ENCODE assay signal across 11 cellular contexts in genomic region chr15:23686466-23687142, GRCh38. TPM values are rescaled to one million over a fixed set of nuclear protein-coding genes. Genes with fewer than 3 reads are reported as not detected.
A peak's percentile ranks its signal among the peaks of the same experiment; 100 is the strongest.
DNase-seq lines count a peak whose midpoint lies in the region; ATAC-seq and TF ChIP-seq lines count a peak whose summit lies in the region.
"Had no signal": no experiment of that assay in that cellular context is flagged by ENCODE, and none has a peak within 500 bp of the region (broad histone marks: within the 10 kb centered on the region; RNA-seq: fewer than 3 reads in every experiment).

No MANE protein-coding gene starts in this region.

- TF ChIP-seq CTCF in psoas muscle (IDR thresholded peaks at IDR 0.05), result no peak

- H3K9me3 ChIP-seq in right cardiac atrium (ENCODE audit: control insufficient read depth, low read length), result no peaks in the 10 kb centered on the region
- H3K9me3 ChIP-seq in psoas muscle, result no peaks in the 10 kb centered on the region

- ATAC-seq in right cardiac atrium (peak; percentile 56 to 68), psoas muscle (peak in 1 of 4 donors; percentile 36), GM21423 (IDR thresholded peaks at IDR 0.05; ENCODE audit: unreplicated experiment) (no peak)

- DNase-seq in D341Med (ENCODE audit: low spot score) (peak; percentile 55), amniotic epithelial cell (ENCODE audit: low read depth) (peak; percentile 3), right cardiac atrium (peak in 2 of 3 donors; percentile 43 to 44), psoas muscle (no peak), mesenteric fat pad (ENCODE audit: low spot score) (no peak)
- DNase-seq in activated CD4-positive, alpha-beta memory T cell treated with anti-CD3 and anti-CD28 coated beads, Interleukin-2, amount 10 ng/mL, durations not matched to agents 7 days and 5 days, result no peak
- no peak for DNase-seq in activated naive CD4-positive, alpha-beta T cell treated with Interleukin-2 at 50 U/mL for 16 hours

- no peaks in the 10 kb centered on the region for H3K36me3 Mint-ChIP-seq in activated CD4-positive, alpha-beta memory T cell treated with anti-CD3 and anti-CD28 coated beads, Interleukin-2, amount 10 ng/mL, durations not matched to agents 7 days and 5 days (ENCODE audit: low read depth)
- H3K36me3 Mint-ChIP-seq: natural killer cell treated with Interleukin-12 subunit alpha and Interleukin-12 subunit beta and Interleukin-15 and Interleukin-18, amount 100 ng/mL, for 72 hours had no signal

- H3K27ac ChIP-seq in right cardiac atrium (ENCODE audit: low read length) (no peak overlapping the region), psoas muscle (no peak overlapping the region)

- peak overlapping the region; percentile 41 for H3K4me3 ChIP-seq in right cardiac atrium (ENCODE audit: low read length)
- peak overlapping the region; percentile 63 for H3K4me3 ChIP-seq in psoas muscle

- H3K27me3 ChIP-seq in right cardiac atrium (ENCODE audit: control insufficient read depth, insufficient read depth) (no peaks in the 10 kb centered on the region), psoas muscle (ENCODE audit: insufficient read depth in 3 of 3, low read length in 2 of 3) (no peaks in the 10 kb centered on the region)

- WGBS in right cardiac atrium, result 31% methylated on average over 57 of the region's 57 CpGs
- WGBS in psoas muscle, 3 donors, result 32 to 39% (median 33%) methylated on average over 54 to 57 of the region's 57 CpGs

- CTCF ChIA-PET in activated CD4-positive, alpha-beta memory T cell treated with anti-CD3 and anti-CD28 coated beads, Interleukin-2, amount 10 ng/mL, durations not matched to agents 7 days and 5 days (lab: Charles Lee), result no interaction called here

- intact Hi-C loops in right cardiac atrium (cut with DNase I), result no loop called here
- intact Hi-C loops in psoas muscle (cut with DNase I), result no loop called here

- no peaks in the 10 kb centered on the region for H3K36me3 ChIP-seq in psoas muscle (ENCODE audit: insufficient read depth in 1 of 2, low read depth in 1 of 2)

- no peak overlapping the region for H3K27ac Mint-ChIP-seq in activated CD4-positive, alpha-beta memory T cell treated with anti-CD3 and anti-CD28 coated beads, Interleukin-2, amount 10 ng/mL, durations not matched to agents 7 days and 5 days
- H3K27ac Mint-ChIP-seq: activated naive CD8-positive, alpha-beta T cell treated with anti-CD3 and anti-CD28 coated beads, Interleukin-2, amount 50 U/mL, for 24 hours; natural killer cell treated with Interleukin-12 subunit alpha and Interleukin-12 subunit beta and Interleukin-15 and Interleukin-18, amount 100 ng/mL, for 72 hours had no signal

- H3K9me3 Mint-ChIP-seq in activated CD4-positive, alpha-beta memory T cell treated with anti-CD3 and anti-CD28 coated beads, Interleukin-2, amount 10 ng/mL, durations not matched to agents 7 days and 5 days, result peaks cover 7% of the 10 kb centered on the region
- H3K9me3 Mint-ChIP-seq: activated naive CD8-positive, alpha-beta T cell treated with anti-CD3 and anti-CD28 coated beads, Interleukin-2, amount 50 U/mL, for 24 hours had no signal

- H3K4me3 Mint-ChIP-seq in activated CD4-positive, alpha-beta memory T cell treated with anti-CD3 and anti-CD28 coated beads, Interleukin-2, amount 10 ng/mL, durations not matched to agents 7 days and 5 days, result no peak overlapping the region
- H3K4me3 Mint-ChIP-seq: activated naive CD8-positive, alpha-beta T cell treated with anti-CD3 and anti-CD28 coated beads, Interleukin-2, amount 50 U/mL, for 24 hours; natural killer cell treated with Interleukin-12 subunit alpha and Interleukin-12 subunit beta and Interleukin-15 and Interleukin-18, amount 100 ng/mL, for 72 hours had no signal

- POLR2A ChIA-PET in activated CD4-positive, alpha-beta memory T cell treated with anti-CD3 and anti-CD28 coated beads, Interleukin-2, amount 10 ng/mL, durations not matched to agents 7 days and 5 days (lab: Charles Lee), result no interaction called here

- H3K4me1 ChIP-seq in right cardiac atrium (ENCODE audit: control insufficient read depth, insufficient read depth, low read length) (no peaks in the 10 kb centered on the region), psoas muscle (no peaks in the 10 kb centered on the region)

- no peaks in the 10 kb centered on the region for H3K4me1 Mint-ChIP-seq in activated CD4-positive, alpha-beta memory T cell treated with anti-CD3 and anti-CD28 coated beads, Interleukin-2, amount 10 ng/mL, durations not matched to agents 7 days and 5 days
- H3K4me1 Mint-ChIP-seq: activated naive CD8-positive, alpha-beta T cell treated with anti-CD3 and anti-CD28 coated beads, Interleukin-2, amount 50 U/mL, for 24 hours had no signal

- H3K27me3 Mint-ChIP-seq in activated CD4-positive, alpha-beta memory T cell treated with anti-CD3 and anti-CD28 coated beads, Interleukin-2, amount 10 ng/mL, durations not matched to agents 7 days and 5 days, result peaks cover 3% of the 10 kb centered on the region
- H3K27me3 Mint-ChIP-seq: natural killer cell treated with Interleukin-12 subunit alpha and Interleukin-12 subunit beta and Interleukin-15 and Interleukin-18, amount 100 ng/mL, for 72 hours had no signal

RNA-seq across cellular contexts. Expression of gene NDN, which starts 0.5 kb away (rescaled TPM):
- 10 to 100 TPM; 41.6 to 60.0 (median 51.5) TPM for total RNA-seq in right cardiac atrium
- 37.9 TPM for polyA plus RNA-seq in right cardiac atrium
- 10 to 100 TPM in 3 of 4 donors, 1 to 10 TPM in 1; 6.1 to 26.3 (median 11.1) TPM for total RNA-seq in psoas muscle
- 10 to 100 TPM; 11.0 to 28.0 (median 15.2) TPM for polyA plus RNA-seq in psoas muscle
- total RNA-seq in activated CD4-positive, alpha-beta memory T cell treated with anti-CD3 and anti-CD28 coated beads, Interleukin-2, amount 10 ng/mL, durations not matched to agents 7 days and 5 days, result 1 to 10 TPM; 1.7 to 2.8 TPM
- total RNA-seq in mesenteric fat pad, result 49.5 TPM
- total RNA-seq: M059J had no signal

RNA-seq across cellular contexts. Expression of gene MAGEL2, which starts 38.9 kb away (rescaled TPM):
- total RNA-seq in right cardiac atrium (under 1 TPM; 0.08 to 0.23 (median 0.14) TPM), psoas muscle (under 1 TPM; 0.04 to 0.19 (median 0.09) TPM), mesenteric fat pad (0.32 TPM)
- polyA plus RNA-seq in right cardiac atrium (0.02 TPM), psoas muscle (under 1 TPM in 2 of 3 donors, not detected in 1; 0.01 TPM)
- not detected for total RNA-seq in activated CD4-positive, alpha-beta memory T cell treated with anti-CD3 and anti-CD28 coated beads, Interleukin-2, amount 10 ng/mL, durations not matched to agents 7 days and 5 days
- total RNA-seq: natural killer cell treated with Interleukin-12 subunit alpha and Interleukin-12 subunit beta and Interleukin-15 and Interleukin-18, amount 100 ng/mL, for 72 hours had no signal

Comparison
In these comparisons a context has a peak if more than half of its experiments do, and no peak if none do; other contexts are left out.
1. DNase-seq: peak in D341Med (single experiment), amniotic epithelial cell (single experiment) and right cardiac atrium (2 of 3); none in psoas muscle (0 of 2), activated CD4-positive, alpha-beta memory T cell treated with anti-CD3 and anti-CD28 coated beads, Interleukin-2, amount 10 ng/mL, durations not matched to agents 7 days and 5 days (single experiment), mesenteric fat pad (single experiment) and activated naive CD4-positive, alpha-beta T cell treated with Interleukin-2 at 50 U/mL for 16 hours (single experiment).